In genomic region chr16:11249233-11250061, GRCh38 we compare ENCODE assay signal across 15 cellular contexts. TPM values are rescaled to one million over a fixed set of nuclear protein-coding genes. Genes with fewer than 3 reads are reported as not detected.
DNase-seq lines count a peak whose midpoint lies in the region; ATAC-seq lines count a peak whose summit lies in the region.
"Had no signal": no experiment of that assay in that cellular context is flagged by ENCODE, and none has a peak within 500 bp of the region (broad histone marks: within the 10 kb centered on the region; RNA-seq: fewer than 3 reads in every experiment).

No MANE protein-coding gene starts in this region.

- no peaks in the 10 kb centered on the region for H3K9me3 Mint-ChIP-seq in memory B cell

- H3K27me3 Mint-ChIP-seq in memory B cell = no peaks in the 10 kb centered on the region

- DNase-seq in activated CD4-positive, alpha-beta T cell treated with anti-CD3 and anti-CD28 coated beads for 48 hours = peak; percentile 42
- no peak for DNase-seq in activated CD4-positive, alpha-beta T cell treated with anti-CD3 and anti-CD28 coated beads for 4 hours
- peak; percentile 50 for DNase-seq in RPMI7951 (ENCODE audit: low read depth)
- DNase-seq in memory B cell (ENCODE audit: low spot score in 2 of 2) = no peak
- no peak for DNase-seq in NCI-H446 treated with DMSO at 0.1 percent for 48 hours (lab: John Stamatoyannopoulos, UW)
- DNase-seq: activated gamma-delta T cell, caudate nucleus, COR-L47, head of caudate nucleus, MM.1S had no signal

- peaks cover 14% of the 10 kb centered on the region for H3K4me1 Mint-ChIP-seq in memory B cell

- peaks cover 2% of the 10 kb centered on the region for H3K36me3 Mint-ChIP-seq in memory B cell

- peak overlapping the region; percentile 16 for H3K4me3 Mint-ChIP-seq in memory B cell

- ATAC-seq in memory B cell (ENCODE audit: low read depth) (peak; percentile 36), GM19035 (IDR thresholded peaks at IDR 0.05; ENCODE audit: unreplicated experiment) (no peak)

- no peak overlapping the region for H3K27ac Mint-ChIP-seq in memory B cell

RNA-seq across cellular contexts. Expression of gene SOCS1, which starts 6.6 kb away (rescaled TPM):
- total RNA-seq in RPMI7951 (2014; rRNA removed; shearing (Covaris generic)) = 17.1 and 21.2 TPM in 2 replicates

RNA-seq across cellular contexts. Expression of gene TNP2, which starts 19.7 kb away (rescaled TPM):
- not detected in 2 replicates for total RNA-seq in RPMI7951 (2014; rRNA removed; shearing (Covaris generic))
- total RNA-seq: endothelial cell of umbilical vein, prostate gland, SK-MEL-5, upper lobe of left lung had no signal

RNA-seq across cellular contexts. Expression of gene PRM3, which starts 24.0 kb away (rescaled TPM):
- total RNA-seq in RPMI7951 (2014; rRNA removed; shearing (Covaris generic)) = not detected in 2 replicates
- total RNA-seq: endothelial cell of umbilical vein, prostate gland, SK-MEL-5, upper lobe of left lung had no signal

RNA-seq across cellular contexts. Expression of gene PRM2, which starts 26.8 kb away (rescaled TPM):
- total RNA-seq in RPMI7951 (2014; rRNA removed; shearing (Covaris generic)) = not detected in 2 replicates
- total RNA-seq: endothelial cell of umbilical vein, SK-MEL-5, upper lobe of left lung had no signal

RNA-seq across cellular contexts. Expression of gene PRM1, which starts 31.7 kb away (rescaled TPM):
- not detected in 2 replicates for total RNA-seq in RPMI7951 (2014; rRNA removed; shearing (Covaris generic))
- total RNA-seq: endothelial cell of umbilical vein, SK-MEL-5, upper lobe of left lung had no signal

Comparison
In these comparisons a context has a peak if more than half of its experiments do, and no peak if none do; other contexts are left out.
1. DNase-seq: peak in activated CD4-positive, alpha-beta T cell treated with anti-CD3 and anti-CD28 coated beads for 48 hours (single experiment) and RPMI7951 (single experiment); none in activated CD4-positive, alpha-beta T cell treated with anti-CD3 and anti-CD28 coated beads for 4 hours (0 of 2), memory B cell (0 of 2) and NCI-H446 treated with DMSO at 0.1 percent for 48 hours (single experiment).